9 cellular contexts compared by ENCODE assay signal in genomic region chr19:3494051-3494450, GRCh38.
DNase-seq lines count a peak whose midpoint lies in the region; ATAC-seq lines count a peak whose summit lies in the region.
"Had no signal": no experiment of that assay in that cellular context is flagged by ENCODE, and none has a peak within 500 bp of the region (broad histone marks: within the 10 kb centered on the region; RNA-seq: fewer than 3 reads in every experiment).

No MANE protein-coding gene starts in this region.

- H3K27ac ChIP-seq in substantia nigra (ENCODE audit: low read depth, low read length, poor library complexity, severe bottlenecking) = peak overlapping the region; percentile 96

- DNase-seq in activated CD4-positive, alpha-beta T cell treated with anti-CD3 and anti-CD28 coated beads for 48 hours = peak; percentile 76
- DNase-seq in activated CD4-positive, alpha-beta T cell treated with anti-CD3 and anti-CD28 coated beads, Interleukin-2, amount 50 U/mL, for 4 hours = no peak
- DNase-seq in activated CD4-positive, alpha-beta T cell treated with anti-CD3 and anti-CD28 coated beads, Interleukin-2, amount 50 U/mL, for 48 hours = peak; percentile 49 to 61
- DNase-seq in hypothalamus (lab: John Stamatoyannopoulos, UW) = peak in 49 of 51 donors; percentile 21 to 97 (median 83)
- DNase-seq in substantia nigra (lab: John Stamatoyannopoulos, UW) = peak; percentile 37 to 98 (median 92)
- DNase-seq: effector memory CD4-positive, alpha-beta T cell had no signal

- ATAC-seq in HG02588 (IDR thresholded peaks at IDR 0.05; ENCODE audit: unreplicated experiment) (no peak), HG03108 (IDR thresholded peaks at IDR 0.05; ENCODE audit: unreplicated experiment) (no peak), GM19324 (IDR thresholded peaks at IDR 0.05; ENCODE audit: low FRiP score, unreplicated experiment) (no peak)

Comparison
In these comparisons a context has a peak if more than half of its experiments do, and no peak if none do; other contexts are left out.
1. DNase-seq: peak in activated CD4-positive, alpha-beta T cell treated with anti-CD3 and anti-CD28 coated beads for 48 hours (single experiment), activated CD4-positive, alpha-beta T cell treated with anti-CD3 and anti-CD28 coated beads, Interleukin-2, amount 50 U/mL, for 48 hours (2 of 2), hypothalamus (49 of 51) and substantia nigra (49 of 49); none in activated CD4-positive, alpha-beta T cell treated with anti-CD3 and anti-CD28 coated beads, Interleukin-2, amount 50 U/mL, for 4 hours (0 of 2).